Comparison of ENCODE assay signal across 1 cellular context in the genomic region with DNA sequence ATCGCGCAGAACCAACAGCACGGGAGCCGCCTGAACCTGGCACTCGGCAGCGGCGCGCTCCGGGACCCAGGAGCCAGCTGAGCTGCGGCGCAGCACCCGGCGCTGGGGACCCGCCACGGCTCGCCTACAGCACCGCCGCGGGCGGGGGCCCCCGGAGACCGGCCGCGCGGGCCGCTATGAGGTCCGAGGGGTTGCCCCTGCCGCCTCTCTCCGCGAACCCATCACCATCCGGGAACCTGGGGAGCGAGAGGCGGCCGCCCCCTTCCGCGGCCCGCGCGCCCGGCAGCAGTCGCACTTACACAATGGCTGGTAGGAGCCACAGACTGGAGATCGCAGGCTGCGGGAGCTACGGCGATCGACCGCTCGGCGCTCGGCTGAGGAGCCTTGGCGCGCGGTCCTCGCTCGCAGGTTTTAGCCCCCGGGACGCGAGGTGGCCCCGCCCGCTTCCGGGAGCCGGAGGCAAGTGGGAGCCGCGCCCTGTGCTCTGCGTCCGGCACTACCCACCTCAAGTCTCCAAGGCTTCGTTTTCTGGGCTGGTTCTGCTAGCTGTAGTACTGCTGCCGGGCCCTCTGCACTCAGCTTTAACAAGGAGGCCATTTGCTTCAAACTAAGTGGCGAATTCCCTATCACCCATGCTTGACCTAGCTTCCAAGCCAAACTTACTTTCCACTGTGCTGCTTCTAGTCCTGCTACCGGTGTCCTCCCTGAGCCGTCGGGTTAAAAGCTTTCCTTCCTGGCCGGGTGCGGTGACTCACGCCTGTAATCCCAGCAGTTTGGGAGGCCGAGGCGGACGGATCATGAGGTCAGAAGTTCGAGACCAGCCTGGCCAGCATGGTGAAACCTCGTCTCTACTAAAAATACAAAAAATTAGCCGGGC.
A peak's percentile ranks its signal among the peaks of the same experiment; 100 is the strongest.
TF ChIP-seq lines count a peak whose summit lies in the region.

A gene (minus strand): TSS at position 386 of the 877 bp plus-strand sequence. CDS start 451 bp downstream, outside the sequence.

TF ChIP-seq in GM12878, 131 proteins besides CTCF, POLR2A, EP300 and RAD21 (continued from another document):
- peak; percentile 88 for TF ChIP-seq GATAD2B (conservative IDR thresholded peaks at IDR 0.05; ENCODE audit: low read depth)
- TF ChIP-seq MYC (IDR thresholded peaks at IDR 0.05; ENCODE audit: insufficient read depth, insufficient read length, insufficient replicate concordance, low read length, severe bottlenecking) = no peak
- TF ChIP-seq IRF4 (IDR thresholded peaks at IDR 0.05; ENCODE audit: low read depth, low read length) = no peak
- TF ChIP-seq ESRRA (IDR thresholded peaks at IDR 0.05; ENCODE audit: low read length) = no peak
- no peak; the same call in 1 of the 2 replicates for TF ChIP-seq CHD2 (IDR thresholded peaks at IDR 0.05; ENCODE audit: borderline replicate concordance, low read depth, low read length)
- no peak for TF ChIP-seq RAD51 (IDR thresholded peaks at IDR 0.05)
- peak; percentile 62; the same call in 1 of the 2 replicates for TF ChIP-seq SMAD5 (IDR thresholded peaks at IDR 0.05; ENCODE audit: low read depth)
- no peak; a peak in 1 of 4 replicates for TF ChIP-seq ETV6 (conservative IDR thresholded peaks at IDR 0.05 in 1 of 2, IDR thresholded peaks at IDR 0.05 in 1 of 2; ENCODE audit: borderline replicate concordance in 1 of 2, low read depth in 1 of 2)
- TF ChIP-seq BMI1 (IDR thresholded peaks at IDR 0.05; ENCODE audit: borderline replicate concordance) = no peak
- no peak for TF ChIP-seq SUPT20H (IDR thresholded peaks at IDR 0.05; ENCODE audit: borderline replicate concordance, control insufficient read depth, low read depth, low read length)
- 0 out of 2 replicates have a peak, but pooled peaks have one; percentile 12 for TF ChIP-seq ZNF217 (IDR thresholded peaks at IDR 0.05)
- no peak for TF ChIP-seq ZNF622 (IDR thresholded peaks at IDR 0.05)
- TF ChIP-seq PML (IDR thresholded peaks at IDR 0.05; ENCODE audit: low read length) = peak; percentile 90; the same call in 1 of the 2 replicates
- TF ChIP-seq MEF2B (IDR thresholded peaks at IDR 0.05; ENCODE audit: partially characterized antibody, poor library complexity, severe bottlenecking) = no peak
- no peak for TF ChIP-seq CHD4 (IDR thresholded peaks at IDR 0.05)
- peak; percentile 86; the same call in 1 of the 2 replicates for TF ChIP-seq ASH2L (IDR thresholded peaks at IDR 0.05; ENCODE audit: borderline replicate concordance, low read depth)
- TF ChIP-seq PAX5 (IDR thresholded peaks at IDR 0.05; ENCODE audit: borderline replicate concordance, low read depth, low read length) = no peak
- no peak; the same call in 1 of the 2 replicates for TF ChIP-seq MXI1 (IDR thresholded peaks at IDR 0.05; ENCODE audit: low read depth, low read length)
- peak; percentile 72 to 80 for TF ChIP-seq BHLHE40 (IDR thresholded peaks at IDR 0.05; ENCODE audit: borderline replicate concordance in 1 of 2, low read depth in 2 of 2, low read length in 1 of 2)
- TF ChIP-seq, protein P1, sequence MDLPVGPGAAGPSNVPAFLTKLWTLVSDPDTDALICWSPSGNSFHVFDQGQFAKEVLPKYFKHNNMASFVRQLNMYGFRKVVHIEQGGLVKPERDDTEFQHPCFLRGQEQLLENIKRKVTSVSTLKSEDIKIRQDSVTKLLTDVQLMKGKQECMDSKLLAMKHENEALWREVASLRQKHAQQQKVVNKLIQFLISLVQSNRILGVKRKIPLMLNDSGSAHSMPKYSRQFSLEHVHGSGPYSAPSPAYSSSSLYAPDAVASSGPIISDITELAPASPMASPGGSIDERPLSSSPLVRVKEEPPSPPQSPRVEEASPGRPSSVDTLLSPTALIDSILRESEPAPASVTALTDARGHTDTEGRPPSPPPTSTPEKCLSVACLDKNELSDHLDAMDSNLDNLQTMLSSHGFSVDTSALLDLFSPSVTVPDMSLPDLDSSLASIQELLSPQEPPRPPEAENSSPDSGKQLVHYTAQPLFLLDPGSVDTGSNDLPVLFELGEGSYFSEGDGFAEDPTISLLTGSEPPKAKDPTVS (IDR thresholded peaks at IDR 0.05; ENCODE audit: low read depth, low read length) = no peak
- TF ChIP-seq, protein P2, sequence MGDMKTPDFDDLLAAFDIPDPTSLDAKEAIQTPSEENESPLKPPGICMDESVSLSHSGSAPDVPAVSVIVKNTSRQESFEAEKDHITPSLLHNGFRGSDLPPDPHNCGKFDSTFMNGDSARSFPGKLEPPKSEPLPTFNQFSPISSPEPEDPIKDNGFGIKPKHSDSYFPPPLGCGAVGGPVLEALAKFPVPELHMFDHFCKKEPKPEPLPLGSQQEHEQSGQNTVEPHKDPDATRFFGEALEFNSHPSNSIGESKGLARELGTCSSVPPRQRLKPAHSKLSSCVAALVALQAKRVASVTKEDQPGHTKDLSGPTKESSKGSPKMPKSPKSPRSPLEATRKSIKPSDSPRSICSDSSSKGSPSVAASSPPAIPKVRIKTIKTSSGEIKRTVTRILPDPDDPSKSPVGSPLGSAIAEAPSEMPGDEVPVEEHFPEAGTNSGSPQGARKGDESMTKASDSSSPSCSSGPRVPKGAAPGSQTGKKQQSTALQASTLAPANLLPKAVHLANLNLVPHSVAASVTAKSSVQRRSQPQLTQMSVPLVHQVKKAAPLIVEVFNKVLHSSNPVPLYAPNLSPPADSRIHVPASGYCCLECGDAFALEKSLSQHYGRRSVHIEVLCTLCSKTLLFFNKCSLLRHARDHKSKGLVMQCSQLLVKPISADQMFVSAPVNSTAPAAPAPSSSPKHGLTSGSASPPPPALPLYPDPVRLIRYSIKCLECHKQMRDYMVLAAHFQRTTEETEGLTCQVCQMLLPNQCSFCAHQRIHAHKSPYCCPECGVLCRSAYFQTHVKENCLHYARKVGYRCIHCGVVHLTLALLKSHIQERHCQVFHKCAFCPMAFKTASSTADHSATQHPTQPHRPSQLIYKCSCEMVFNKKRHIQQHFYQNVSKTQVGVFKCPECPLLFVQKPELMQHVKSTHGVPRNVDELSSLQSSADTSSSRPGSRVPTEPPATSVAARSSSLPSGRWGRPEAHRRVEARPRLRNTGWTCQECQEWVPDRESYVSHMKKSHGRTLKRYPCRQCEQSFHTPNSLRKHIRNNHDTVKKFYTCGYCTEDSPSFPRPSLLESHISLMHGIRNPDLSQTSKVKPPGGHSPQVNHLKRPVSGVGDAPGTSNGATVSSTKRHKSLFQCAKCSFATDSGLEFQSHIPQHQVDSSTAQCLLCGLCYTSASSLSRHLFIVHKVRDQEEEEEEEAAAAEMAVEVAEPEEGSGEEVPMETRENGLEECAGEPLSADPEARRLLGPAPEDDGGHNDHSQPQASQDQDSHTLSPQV (IDR thresholded peaks at IDR 0.05) = no peak
- peak; percentile 55 for TF ChIP-seq RUNX3 (IDR thresholded peaks at IDR 0.05; ENCODE audit: low read length)
- TF ChIP-seq POU2F2 (IDR thresholded peaks at IDR 0.05; ENCODE audit: borderline replicate concordance, low read depth, low read length) = peak; percentile 90; the same call in 2 of the 3 replicates
- TF ChIP-seq NR2C1 (IDR thresholded peaks at IDR 0.05) = peak; percentile 32; the same call in 1 of the 2 replicates
- 0 out of 2 replicates have a peak, but pooled peaks have one; percentile 9 for TF ChIP-seq SMC3 (IDR thresholded peaks at IDR 0.05; ENCODE audit: borderline replicate concordance, low read length)
- no peak for TF ChIP-seq NFXL1 (IDR thresholded peaks at IDR 0.05; ENCODE audit: borderline replicate concordance)
